In the genomic region with DNA sequence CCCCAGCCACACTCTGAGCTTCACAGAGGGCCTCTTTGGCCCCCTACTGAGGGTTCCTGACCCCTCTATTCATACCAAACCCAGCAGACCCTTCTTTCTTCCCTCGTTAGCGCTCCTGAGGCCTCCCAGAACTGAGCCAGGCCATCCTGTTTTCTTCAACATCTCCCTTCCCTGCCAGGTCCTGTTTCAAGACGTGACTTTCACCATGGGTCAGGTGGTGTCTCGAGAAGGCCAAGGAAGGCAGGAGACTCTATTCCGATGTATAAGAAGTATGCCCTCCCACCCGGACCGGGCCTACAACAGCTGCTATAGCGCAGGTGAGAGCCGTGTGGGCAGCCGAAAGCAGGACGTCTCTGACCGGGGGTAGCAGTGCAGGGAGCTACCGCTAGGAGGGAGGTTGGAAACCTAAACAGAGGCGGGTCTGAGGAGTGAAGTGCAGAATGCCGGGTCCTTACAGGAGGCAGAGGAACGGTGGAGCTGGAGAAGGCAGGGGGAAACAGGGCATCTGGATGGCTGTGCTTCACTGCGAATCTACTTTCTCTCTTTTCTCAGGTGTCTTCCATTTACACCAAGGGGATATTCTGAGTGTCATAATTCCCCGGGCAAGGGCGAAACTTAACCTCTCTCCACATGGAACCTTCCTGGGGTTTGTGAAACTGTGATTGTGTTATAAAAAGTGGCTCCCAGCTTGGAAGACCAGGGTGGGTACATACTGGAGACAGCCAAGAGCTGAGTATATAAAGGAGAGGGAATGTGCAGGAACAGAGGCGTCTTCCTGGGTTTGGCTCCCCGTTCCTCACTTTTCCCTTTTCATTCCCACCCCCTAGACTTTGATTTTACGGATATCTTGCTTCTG, we compare ENCODE assay signal across 8 cellular contexts. TPM values are rescaled to one million over a fixed set of nuclear protein-coding genes. Genes with fewer than 3 reads are reported as not detected.
A peak's percentile ranks its signal among the peaks of the same experiment; 100 is the strongest.
DNase-seq lines count a peak whose midpoint lies in the region; ATAC-seq and TF ChIP-seq lines count a peak whose summit lies in the region.

No MANE protein-coding gene starts in this region.

- TF ChIP-seq CTCF in GM12864 (IDR thresholded peaks at IDR 0.05; ENCODE audit: low read depth, low read length, missing control alignments): peak; percentile 65
- TF ChIP-seq CTCF in foreskin keratinocyte (conservative IDR thresholded peaks at IDR 0.05): peak; percentile 62
- TF ChIP-seq CTCF in osteoblast (IDR thresholded peaks at IDR 0.05; ENCODE audit: extremely low read depth, low read depth, low read length): peak; percentile 64

- H3K27me3 Mint-ChIP-seq in activated T-helper 1 cell treated with anti-CD3 and anti-CD28 coated beads, Interleukin-12 subunit alpha, Interleukin-12 subunit beta, Interleukin-2, Interleukin-4 antibody, amounts not matched to agents 30 ng/mL and 10 ng/mL and 1 ng/mL, durations not matched to agents 14 hours and 24 hours and 36 hours (ENCODE audit: insufficient read depth): no peaks in the 10 kb centered on the region

- H3K9me3 ChIP-seq in osteoblast (ENCODE audit: low read depth, low read length): no peaks in the 10 kb centered on the region

- H3K36me3 ChIP-seq in osteoblast (ENCODE audit: insufficient read depth, low read length): peaks cover 16% of the 10 kb centered on the region

- no peaks in the 10 kb centered on the region for H3K9me3 Mint-ChIP-seq in activated T-helper 1 cell treated with anti-CD3 and anti-CD28 coated beads, Interleukin-12 subunit alpha, Interleukin-12 subunit beta, Interleukin-2, Interleukin-4 antibody, amounts not matched to agents 30 ng/mL and 10 ng/mL and 1 ng/mL, durations not matched to agents 14 hours and 24 hours and 36 hours

- no peak overlapping the region; the same call in 1 of the 2 replicates for H3K4me3 ChIP-seq in GM12864 (ENCODE audit: low read depth, low read length)
- H3K4me3 ChIP-seq in osteoblast (ENCODE audit: insufficient read depth, low read length): peak overlapping the region; percentile 89

- intact Hi-C loops in activated T-helper 1 cell treated with anti-CD3 and anti-CD28 coated beads, Interleukin-12 subunit alpha, Interleukin-12 subunit beta, Interleukin-2, Interleukin-4 antibody, amounts not matched to agents 30 ng/mL and 10 ng/mL and 1 ng/mL, durations not matched to agents 14 hours and 24 hours and 36 hours (cut with micrococcal nuclease): loop anchor here (1.0 to 2.0 kb wide), 12 partner anchors 11 to 308 kb away; partner anchors contain the start of genes CD68, ELP5, MPDU1 and POLR2A

- H3K36me3 Mint-ChIP-seq in activated T-helper 1 cell treated with anti-CD3 and anti-CD28 coated beads, Interleukin-12 subunit alpha, Interleukin-12 subunit beta, Interleukin-2, Interleukin-4 antibody, amounts not matched to agents 30 ng/mL and 10 ng/mL and 1 ng/mL, durations not matched to agents 14 hours and 24 hours and 36 hours (ENCODE audit: low read depth): peaks cover 23% of the 10 kb centered on the region

- peaks cover 38% of the 10 kb centered on the region for H3K79me2 ChIP-seq in osteoblast (ENCODE audit: insufficient read depth, low read length)

- peaks cover 4% of the 10 kb centered on the region for H3K4me1 ChIP-seq in foreskin keratinocyte
- H3K4me1 ChIP-seq in osteoblast (ENCODE audit: insufficient read depth, low read length): peaks cover 30% of the 10 kb centered on the region

- peak overlapping the region; percentile 97 for H3K4me3 Mint-ChIP-seq in activated T-helper 1 cell treated with anti-CD3 and anti-CD28 coated beads, Interleukin-12 subunit alpha, Interleukin-12 subunit beta, Interleukin-2, Interleukin-4 antibody, amounts not matched to agents 30 ng/mL and 10 ng/mL and 1 ng/mL, durations not matched to agents 14 hours and 24 hours and 36 hours

- peaks cover 16% of the 10 kb centered on the region for H4K20me1 ChIP-seq in osteoblast (ENCODE audit: insufficient read depth, low read length)

- peak overlapping the region; percentile 100 for H3K4me2 ChIP-seq in osteoblast (ENCODE audit: insufficient read depth, low read length)

- H3K4me1 Mint-ChIP-seq in activated T-helper 1 cell treated with anti-CD3 and anti-CD28 coated beads, Interleukin-12 subunit alpha, Interleukin-12 subunit beta, Interleukin-2, Interleukin-4 antibody, amounts not matched to agents 30 ng/mL and 10 ng/mL and 1 ng/mL, durations not matched to agents 14 hours and 24 hours and 36 hours (ENCODE audit: low read depth): peaks cover 60% of the 10 kb centered on the region

- peak overlapping the region; percentile 92 for H3K27ac Mint-ChIP-seq in activated T-helper 1 cell treated with anti-CD3 and anti-CD28 coated beads, Interleukin-12 subunit alpha, Interleukin-12 subunit beta, Interleukin-2, Interleukin-4 antibody, amounts not matched to agents 30 ng/mL and 10 ng/mL and 1 ng/mL, durations not matched to agents 14 hours and 24 hours and 36 hours

- no peak for DNase-seq in GM12864 (ENCODE audit: low read depth)
- DNase-seq in NCI-H510A (lab: John Stamatoyannopoulos, UW): peak; percentile 56
- DNase-seq in activated T-helper 1 cell treated with anti-CD3 and anti-CD28 coated beads, Interleukin-12 subunit alpha, Interleukin-12 subunit beta, Interleukin-2, Interleukin-4 antibody, amounts not matched to agents 30 ng/mL and 10 ng/mL and 1 ng/mL, durations not matched to agents 14 hours and 24 hours and 36 hours (ENCODE audit: low spot score): peak; percentile 47
- DNase-seq in foreskin keratinocyte: peak in 1 of 2 donors; percentile 57
- peak; percentile 95 for DNase-seq in osteoblast (ENCODE audit: insufficient read length, low spot score, missing footprints)
- no peak for DNase-seq in GM19240 (ENCODE audit: insufficient read length, low spot score)

- ATAC-seq in foreskin keratinocyte: peak; percentile 66
- ATAC-seq in GM19452 (IDR thresholded peaks at IDR 0.05; ENCODE audit: unreplicated experiment): no peak
- no peak for ATAC-seq in HG03565 (IDR thresholded peaks at IDR 0.05; ENCODE audit: unreplicated experiment)

- H3K27ac ChIP-seq in foreskin keratinocyte (no peak overlapping the region), osteoblast (ENCODE audit: low read depth, low read length) (no peak overlapping the region)

- peak overlapping the region; percentile 95 for H2AFZ ChIP-seq in osteoblast (ENCODE audit: low read length)

- H3K27me3 ChIP-seq in foreskin keratinocyte (no peaks in the 10 kb centered on the region), osteoblast (ENCODE audit: insufficient read depth, low read length) (no peaks in the 10 kb centered on the region)

RNA-seq across cellular contexts. Expression of gene SENP3, which starts 1.3 kb away (rescaled TPM):
- total RNA-seq in activated T-helper 1 cell treated with anti-CD3 and anti-CD28 coated beads, Interleukin-12 subunit alpha, Interleukin-12 subunit beta, Interleukin-2, Interleukin-4 antibody, amounts not matched to agents 30 ng/mL and 10 ng/mL and 1 ng/mL, durations not matched to agents 14 hours and 24 hours and 36 hours: 102 and 104 TPM in 2 replicates
- 89.6 and 102 TPM in 2 replicates for total RNA-seq in foreskin keratinocyte
- 84.1 and 103 TPM in 2 replicates for polyA plus RNA-seq in foreskin keratinocyte
- 54.2 and 68.0 TPM in 2 replicates for total RNA-seq in osteoblast

RNA-seq across cellular contexts. Expression of gene TNFSF13, which starts 1.9 kb away (rescaled TPM):
- total RNA-seq in activated T-helper 1 cell treated with anti-CD3 and anti-CD28 coated beads, Interleukin-12 subunit alpha, Interleukin-12 subunit beta, Interleukin-2, Interleukin-4 antibody, amounts not matched to agents 30 ng/mL and 10 ng/mL and 1 ng/mL, durations not matched to agents 14 hours and 24 hours and 36 hours: 2.2 and 3.3 TPM in 2 replicates
- total RNA-seq in foreskin keratinocyte (2.4 and 2.6 TPM in 2 replicates), osteoblast (0.59 and 1.1 TPM in 2 replicates)
- 2.3 and 3.4 TPM in 2 replicates for polyA plus RNA-seq in foreskin keratinocyte

RNA-seq across cellular contexts. Expression of gene TNFSF12, which starts 11.5 kb away (rescaled TPM):
- total RNA-seq in activated T-helper 1 cell treated with anti-CD3 and anti-CD28 coated beads, Interleukin-12 subunit alpha, Interleukin-12 subunit beta, Interleukin-2, Interleukin-4 antibody, amounts not matched to agents 30 ng/mL and 10 ng/mL and 1 ng/mL, durations not matched to agents 14 hours and 24 hours and 36 hours: 18.6 and 26.5 TPM in 2 replicates
- total RNA-seq in foreskin keratinocyte: 4.2 and 4.4 TPM in 2 replicates
- polyA plus RNA-seq in foreskin keratinocyte: 6.8 and 7.0 TPM in 2 replicates
- total RNA-seq in osteoblast: 11.2 and 12.7 TPM in 2 replicates

RNA-seq across cellular contexts. Expression of gene CD68, which starts 19.0 kb away (rescaled TPM):
- total RNA-seq in activated T-helper 1 cell treated with anti-CD3 and anti-CD28 coated beads, Interleukin-12 subunit alpha, Interleukin-12 subunit beta, Interleukin-2, Interleukin-4 antibody, amounts not matched to agents 30 ng/mL and 10 ng/mL and 1 ng/mL, durations not matched to agents 14 hours and 24 hours and 36 hours: 2.4 and 3.3 TPM in 2 replicates
- total RNA-seq in foreskin keratinocyte (20.1 and 21.4 TPM in 2 replicates), osteoblast (31.8 and 55.7 TPM in 2 replicates)
- polyA plus RNA-seq in foreskin keratinocyte: 21.0 and 23.7 TPM in 2 replicates

RNA-seq across cellular contexts. Expression of gene MPDU1, which starts 23.3 kb away (rescaled TPM):
- total RNA-seq in activated T-helper 1 cell treated with anti-CD3 and anti-CD28 coated beads, Interleukin-12 subunit alpha, Interleukin-12 subunit beta, Interleukin-2, Interleukin-4 antibody, amounts not matched to agents 30 ng/mL and 10 ng/mL and 1 ng/mL, durations not matched to agents 14 hours and 24 hours and 36 hours: 108 and 111 TPM in 2 replicates
- total RNA-seq in foreskin keratinocyte (56.6 and 62.8 TPM in 2 replicates), osteoblast (60.1 and 64.1 TPM in 2 replicates)
- polyA plus RNA-seq in foreskin keratinocyte: 67.3 and 77.8 TPM in 2 replicates

Comparison
In these comparisons a context has a peak if more than half of its experiments do, and no peak if none do; other contexts are left out.
1. DNase-seq: peak in NCI-H510A (single experiment), activated T-helper 1 cell treated with anti-CD3 and anti-CD28 coated beads, Interleukin-12 subunit alpha, Interleukin-12 subunit beta, Interleukin-2, Interleukin-4 antibody, amounts not matched to agents 30 ng/mL and 10 ng/mL and 1 ng/mL, durations not matched to agents 14 hours and 24 hours and 36 hours (single experiment) and osteoblast (single experiment); none in GM12864 (single experiment) and GM19240 (single experiment).
2. Peak in every context shown above with its lines, with median percentiles within 50 percentile points of each other: CTCF ChIP-seq.